In the genomic region with DNA sequence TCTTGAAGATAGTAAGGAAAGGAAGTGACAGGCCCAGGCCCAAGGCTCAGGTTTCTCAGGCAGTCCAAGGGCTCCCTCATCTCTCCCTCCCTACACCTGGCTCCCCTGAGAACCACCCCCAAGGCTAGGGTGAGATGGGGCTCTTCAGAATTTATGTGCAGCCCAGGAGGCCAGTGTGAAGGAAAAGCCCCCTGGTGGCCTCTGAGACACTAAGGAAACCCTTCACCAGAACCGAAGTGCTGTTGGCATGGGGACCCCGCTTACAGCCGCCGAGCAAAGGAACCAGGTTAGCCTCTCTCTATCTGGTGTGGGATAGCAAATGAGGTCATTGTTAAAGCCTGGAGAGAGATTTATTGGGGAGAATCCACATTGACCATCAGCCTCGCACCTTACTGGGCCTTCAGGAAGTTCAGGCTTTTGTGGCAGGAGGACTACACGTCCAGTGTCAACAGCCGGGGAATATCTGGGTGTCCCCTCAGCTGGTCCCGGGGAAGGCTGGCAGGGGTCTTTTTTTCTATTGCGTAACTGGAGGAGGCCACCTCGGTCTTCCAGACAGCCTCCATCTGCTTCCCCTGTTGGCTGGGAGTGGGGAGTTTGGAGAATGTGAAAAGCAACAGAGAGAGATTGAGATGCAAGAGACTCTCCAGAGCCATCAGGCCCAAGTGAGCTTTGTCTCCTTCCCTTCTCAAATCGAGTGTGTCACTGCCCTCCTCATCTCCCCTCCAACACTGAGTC, we compare ENCODE assay signal across 2 cellular contexts.
TF ChIP-seq lines count a peak whose summit lies in the region.

No MANE protein-coding gene starts in this region.

TF ChIP-seq in SK-N-SH, 30 proteins besides CTCF, POLR2A, EP300 and RAD21:
- TF ChIP-seq SMC3 (IDR thresholded peaks at IDR 0.05; ENCODE audit: low read depth, low read length), result no peak
- no peak for TF ChIP-seq RXRA (IDR thresholded peaks at IDR 0.05; ENCODE audit: borderline replicate concordance, low read depth)
- TF ChIP-seq USF2 (IDR thresholded peaks at IDR 0.05; ENCODE audit: borderline replicate concordance, low read depth, low read length), result no peak
- no peak for TF ChIP-seq NFIC (IDR thresholded peaks at IDR 0.05; ENCODE audit: borderline replicate concordance)
- no peak for TF ChIP-seq SIN3A (IDR thresholded peaks at IDR 0.05; ENCODE audit: borderline replicate concordance, low read depth, low read length)
- no peak for TF ChIP-seq CHD2 (IDR thresholded peaks at IDR 0.05; ENCODE audit: low read length, partially characterized antibody)
- no peak for TF ChIP-seq ELF1 (IDR thresholded peaks at IDR 0.05)
- no peak for TF ChIP-seq MXI1 (IDR thresholded peaks at IDR 0.05; ENCODE audit: low read depth, low read length)
- TF ChIP-seq, protein P1, sequence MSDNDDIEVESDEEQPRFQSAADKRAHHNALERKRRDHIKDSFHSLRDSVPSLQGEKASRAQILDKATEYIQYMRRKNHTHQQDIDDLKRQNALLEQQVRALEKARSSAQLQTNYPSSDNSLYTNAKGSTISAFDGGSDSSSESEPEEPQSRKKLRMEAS (IDR thresholded peaks at IDR 0.05; ENCODE audit: low read depth), result no peak
- no peak for TF ChIP-seq YY1 (IDR thresholded peaks at IDR 0.05; ENCODE audit: low read depth)
- TF ChIP-seq, protein P2, sequence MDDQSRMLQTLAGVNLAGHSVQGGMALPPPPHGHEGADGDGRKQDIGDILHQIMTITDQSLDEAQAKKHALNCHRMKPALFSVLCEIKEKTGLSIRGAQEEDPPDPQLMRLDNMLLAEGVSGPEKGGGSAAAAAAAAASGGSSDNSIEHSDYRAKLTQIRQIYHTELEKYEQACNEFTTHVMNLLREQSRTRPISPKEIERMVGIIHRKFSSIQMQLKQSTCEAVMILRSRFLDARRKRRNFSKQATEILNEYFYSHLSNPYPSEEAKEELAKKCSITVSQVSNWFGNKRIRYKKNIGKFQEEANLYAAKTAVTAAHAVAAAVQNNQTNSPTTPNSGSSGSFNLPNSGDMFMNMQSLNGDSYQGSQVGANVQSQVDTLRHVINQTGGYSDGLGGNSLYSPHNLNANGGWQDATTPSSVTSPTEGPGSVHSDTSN (IDR thresholded peaks at IDR 0.05), result no peak
- TF ChIP-seq USF1 (IDR thresholded peaks at IDR 0.05; ENCODE audit: borderline replicate concordance, low read depth), result no peak
- no peak for TF ChIP-seq TAF1 (IDR thresholded peaks at IDR 0.05; ENCODE audit: borderline replicate concordance, low read depth, low read length)
- no peak for TF ChIP-seq FOSL2 (IDR thresholded peaks at IDR 0.05; ENCODE audit: borderline replicate concordance, low read depth)
- TF ChIP-seq REST (IDR thresholded peaks at IDR 0.05; ENCODE audit: low read depth, low read length), result no peak
- TF ChIP-seq FOXM1 (IDR thresholded peaks at IDR 0.05; ENCODE audit: low read depth), result no peak
- TF ChIP-seq EZH2phosphoT487 (IDR thresholded peaks at IDR 0.05; ENCODE audit: borderline replicate concordance, low read depth), result no peak
- no peak for TF ChIP-seq TEAD4 (IDR thresholded peaks at IDR 0.05; ENCODE audit: borderline replicate concordance, insufficient read depth)

TF ChIP-seq in SK-N-SH treated with all-trans-retinoic acid at 6 μM for 48 hours, 23 proteins besides CTCF, POLR2A, EP300 and RAD21 (continued from another document):
- TF ChIP-seq PPARA (CRISPR knock-in tag; IDR thresholded peaks at IDR 0.05; ENCODE audit: borderline replicate concordance) (no peak), POU6F1 (CRISPR knock-in tag; IDR thresholded peaks at IDR 0.05; ENCODE audit: borderline replicate concordance, low read depth) (no peak), CREB5 (CRISPR knock-in tag; IDR thresholded peaks at IDR 0.05; ENCODE audit: low read depth) (no peak), RARB (CRISPR knock-in tag; IDR thresholded peaks at IDR 0.05) (no peak), ZC3H10 (CRISPR knock-in tag; IDR thresholded peaks at IDR 0.05) (no peak), TCF4 (CRISPR knock-in tag; IDR thresholded peaks at IDR 0.05; ENCODE audit: borderline replicate concordance) (no peak), ISL1 (CRISPR knock-in tag; IDR thresholded peaks at IDR 0.05) (no peak), ZNF70 (CRISPR knock-in tag; IDR thresholded peaks at IDR 0.05) (no peak), ZNF8 (CRISPR knock-in tag; IDR thresholded peaks at IDR 0.05) (no peak)
- TF ChIP-seq, protein P3, sequence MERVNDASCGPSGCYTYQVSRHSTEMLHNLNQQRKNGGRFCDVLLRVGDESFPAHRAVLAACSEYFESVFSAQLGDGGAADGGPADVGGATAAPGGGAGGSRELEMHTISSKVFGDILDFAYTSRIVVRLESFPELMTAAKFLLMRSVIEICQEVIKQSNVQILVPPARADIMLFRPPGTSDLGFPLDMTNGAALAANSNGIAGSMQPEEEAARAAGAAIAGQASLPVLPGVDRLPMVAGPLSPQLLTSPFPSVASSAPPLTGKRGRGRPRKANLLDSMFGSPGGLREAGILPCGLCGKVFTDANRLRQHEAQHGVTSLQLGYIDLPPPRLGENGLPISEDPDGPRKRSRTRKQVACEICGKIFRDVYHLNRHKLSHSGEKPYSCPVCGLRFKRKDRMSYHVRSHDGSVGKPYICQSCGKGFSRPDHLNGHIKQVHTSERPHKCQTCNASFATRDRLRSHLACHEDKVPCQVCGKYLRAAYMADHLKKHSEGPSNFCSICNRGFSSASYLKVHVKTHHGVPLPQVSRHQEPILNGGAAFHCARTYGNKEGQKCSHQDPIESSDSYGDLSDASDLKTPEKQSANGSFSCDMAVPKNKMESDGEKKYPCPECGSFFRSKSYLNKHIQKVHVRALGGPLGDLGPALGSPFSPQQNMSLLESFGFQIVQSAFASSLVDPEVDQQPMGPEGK (CRISPR knock-in tag; IDR thresholded peaks at IDR 0.05; ENCODE audit: borderline replicate concordance), result no peak
